Comparison of ENCODE assay signal across 15 cellular contexts in genomic region chr7:7966141-7966734, GRCh38.
"Had no signal": no experiment of that assay in that cellular context is flagged by ENCODE, and none has a peak within 500 bp of the region (broad histone marks: within the 10 kb centered on the region; RNA-seq: fewer than 3 reads in every experiment).

No MANE protein-coding gene starts in this region.

- ATAC-seq: activated T-cell treated with anti-CD3 and anti-CD28 coated beads, Interleukin-2, amount 50 U/mL, for 4 hours; gastrocnemius medialis; heart left ventricle; lower lobe of right lung; stimulated activated naive B cell treated with anti-CD40 and anti-IgM and Interleukin-4, amounts not matched to agents 10 μg/mL and 1 μg/mL and 100 μg/mL, for 72 hours had no signal

- H3K36me3 Mint-ChIP-seq: activated CD4-positive, alpha-beta memory T cell treated with anti-CD3 and anti-CD28 coated beads for 36 hours; activated naive CD4-positive, alpha-beta T cell treated with anti-CD3 and anti-CD28 coated beads, Interleukin-2, amount 50 U/mL, for 72 hours; immature natural killer cell; stimulated activated naive B cell treated with anti-CD40 and anti-IgM and Interleukin-4, amounts not matched to agents 10 μg/mL and 1 μg/mL and 100 μg/mL, for 72 hours had no signal

- DNase-seq: activated CD4-positive, alpha-beta memory T cell treated with anti-CD3 and anti-CD28 coated beads for 36 hours; activated CD4-positive, CD25-positive, alpha-beta regulatory T cell treated with anti-CD3 and anti-CD28 coated beads, Interleukin-2, amount 50 U/mL, for 72 hours; activated gamma-delta T cell; activated T-cell treated with anti-CD3 and anti-CD28 coated beads, Interleukin-2, amount 50 U/mL, for 4 hours; erythroblast; gastrocnemius medialis; heart left ventricle; immature natural killer cell; lower lobe of right lung; occipital lobe; stimulated activated naive B cell treated with anti-CD40 and anti-IgM and Interleukin-4, amounts not matched to agents 10 μg/mL and 1 μg/mL and 100 μg/mL, for 72 hours; uterus had no signal

- H3K27me3 Mint-ChIP-seq: activated CD4-positive, alpha-beta memory T cell treated with anti-CD3 and anti-CD28 coated beads for 36 hours; stimulated activated naive B cell treated with anti-CD40 and anti-IgM and Interleukin-4, amounts not matched to agents 10 μg/mL and 1 μg/mL and 100 μg/mL, for 72 hours had no signal

- H3K27ac Mint-ChIP-seq: activated CD4-positive, alpha-beta memory T cell treated with anti-CD3 and anti-CD28 coated beads for 36 hours; activated naive CD4-positive, alpha-beta T cell treated with anti-CD3 and anti-CD28 coated beads, Interleukin-2, amount 50 U/mL, for 72 hours; nephron; stimulated activated naive B cell treated with anti-CD40 and anti-IgM and Interleukin-4, amounts not matched to agents 10 μg/mL and 1 μg/mL and 100 μg/mL, for 72 hours had no signal

- H3K4me3 Mint-ChIP-seq: activated CD4-positive, alpha-beta memory T cell treated with anti-CD3 and anti-CD28 coated beads for 36 hours; activated T-cell treated with anti-CD3 and anti-CD28 coated beads, Interleukin-2, amount 50 U/mL, for 4 hours; nephron; stimulated activated naive B cell treated with anti-CD40 and anti-IgM and Interleukin-4, amounts not matched to agents 10 μg/mL and 1 μg/mL and 100 μg/mL, for 72 hours had no signal

- FAIRE-seq: colon had no signal

- H3K9me3 Mint-ChIP-seq: activated CD4-positive, alpha-beta memory T cell treated with anti-CD3 and anti-CD28 coated beads for 36 hours; activated naive CD4-positive, alpha-beta T cell treated with anti-CD3 and anti-CD28 coated beads, Interleukin-2, amount 50 U/mL, for 72 hours; activated T-cell treated with anti-CD3 and anti-CD28 coated beads, Interleukin-2, amount 50 U/mL, for 4 hours; immature natural killer cell; nephron; stimulated activated naive B cell treated with anti-CD40 and anti-IgM and Interleukin-4, amounts not matched to agents 10 μg/mL and 1 μg/mL and 100 μg/mL, for 72 hours had no signal
